ENCODE assay signal across 15 cellular contexts in genomic region chr1:201724039-201724759, GRCh38.
DNase-seq lines count a peak whose midpoint lies in the region; ATAC-seq and TF ChIP-seq lines count a peak whose summit lies in the region.
"Had no signal": no experiment of that assay in that cellular context is flagged by ENCODE, and none has a peak within 500 bp of the region (broad histone marks: within the 10 kb centered on the region; RNA-seq: fewer than 3 reads in every experiment).

No MANE protein-coding gene starts in this region.

- no peaks in the 10 kb centered on the region for H3K79me2 ChIP-seq in hepatocyte

- H3K27me3 ChIP-seq in hepatocyte (no peaks in the 10 kb centered on the region), sigmoid colon (no peaks in the 10 kb centered on the region), aorta (ENCODE audit: control insufficient read depth in 1 of 2, insufficient read depth in 2 of 2, low read length in 1 of 2) (no peaks in the 10 kb centered on the region)
- H3K27me3 ChIP-seq: left lung, MG63 had no signal

- no peaks in the 10 kb centered on the region for H3K9me2 ChIP-seq in hepatocyte (replicated peaks; ENCODE audit: insufficient read depth)

- DNase-seq in Right ventricle myocardium inferior (ENCODE audit: missing footprints) (no peak), cardiac septum (ENCODE audit: low spot score) (no peak), hepatocyte (ENCODE audit: low spot score) (no peak), sigmoid colon (no peak), aorta (no peak)
- DNase-seq in activated CD4-positive, alpha-beta T cell treated with anti-CD3 and anti-CD28 coated beads, Interleukin-2, amount 10 ng/mL, durations not matched to agents 24 days and 14 days: no peak
- no peak for DNase-seq in effector CD4-positive, alpha-beta T cell
- DNase-seq: 8988T, GF-D8, left lung, MG63, T1000 had no signal

- H3K4me1 Mint-ChIP-seq in activated CD4-positive, alpha-beta T cell treated with anti-CD3 and anti-CD28 coated beads, Interleukin-2, amount 10 ng/mL, durations not matched to agents 24 days and 14 days: no peaks in the 10 kb centered on the region

- no peak overlapping the region for H3K4me3 Mint-ChIP-seq in activated CD4-positive, alpha-beta T cell treated with anti-CD3 and anti-CD28 coated beads, Interleukin-2, amount 10 ng/mL, durations not matched to agents 24 days and 14 days

- TF ChIP-seq EP300 in sigmoid colon (IDR thresholded peaks at IDR 0.05): no peak

- no peak for TF ChIP-seq CTCF in hepatocyte (IDR thresholded peaks at IDR 0.05; ENCODE audit: poor library complexity)
- no peak for TF ChIP-seq CTCF in sigmoid colon (IDR thresholded peaks at IDR 0.05)

- WGBS in hepatocyte (ENCODE audit: low lambda C conversion rate, missing lambda C conversion rate): 62% methylated on average over 8 of the region's 9 CpGs
- 64 to 70% methylated on average over 9 of the region's 9 CpGs for WGBS in sigmoid colon, 2 donors
- 12 to 16% methylated on average over 9 of the region's 9 CpGs for WGBS in aorta, 2 donors

- H3K4me2 ChIP-seq in hepatocyte: peak overlapping the region; percentile 6

- H3K9me3 ChIP-seq in hepatocyte (ENCODE audit: low read depth): no peaks in the 10 kb centered on the region
- H3K9me3 ChIP-seq in sigmoid colon: no peaks in the 10 kb centered on the region
- no peaks in the 10 kb centered on the region for H3K9me3 ChIP-seq in aorta (ENCODE audit: control insufficient read depth, low read length)
- H3K9me3 ChIP-seq: left lung, MG63 had no signal

- ATAC-seq in Right ventricle myocardium inferior (peak; percentile 71), aorta (ENCODE audit: low FRiP score) (no peak), GM19023 (IDR thresholded peaks at IDR 0.05; ENCODE audit: unreplicated experiment) (no peak)
- ATAC-seq: HCT116 had no signal

- H3K27me3 Mint-ChIP-seq in activated CD4-positive, alpha-beta T cell treated with anti-CD3 and anti-CD28 coated beads, Interleukin-2, amount 10 ng/mL, durations not matched to agents 24 days and 14 days: peaks cover 8% of the 10 kb centered on the region

- H2AFZ ChIP-seq in hepatocyte: no peak overlapping the region

- no peaks in the 10 kb centered on the region for H3K9me3 Mint-ChIP-seq in activated CD4-positive, alpha-beta T cell treated with anti-CD3 and anti-CD28 coated beads, Interleukin-2, amount 10 ng/mL, durations not matched to agents 24 days and 14 days
- H3K9me3 Mint-ChIP-seq: activated T-helper 2 cell treated with anti-CD3 and anti-CD28 coated beads, Interferon-gamma antibody, Interleukin-2, Interleukin-4, amounts not matched to agents 10 μg/mL and 5 μg/mL and 100 μg/mL, durations not matched to agents 14 hours and 24 hours and 36 hours had no signal

- H3K27ac ChIP-seq in hepatocyte (peak overlapping the region; percentile 70), sigmoid colon (peak overlapping the region; percentile 52 to 86 (median 69)), aorta (ENCODE audit: low read depth in 1 of 2, low read length in 2 of 2) (peak overlapping the region; percentile 6 to 75)

- no peaks in the 10 kb centered on the region for H3K36me3 Mint-ChIP-seq in activated CD4-positive, alpha-beta T cell treated with anti-CD3 and anti-CD28 coated beads, Interleukin-2, amount 10 ng/mL, durations not matched to agents 24 days and 14 days (ENCODE audit: low read depth)

- no peak for TF ChIP-seq POLR2A in sigmoid colon (IDR thresholded peaks at IDR 0.05)

- H4K20me1 ChIP-seq in hepatocyte (ENCODE audit: insufficient read depth, poor library complexity, severe bottlenecking): no peaks in the 10 kb centered on the region

- no peak overlapping the region for H3K4me3 ChIP-seq in hepatocyte
- H3K4me3 ChIP-seq in sigmoid colon: no peak overlapping the region
- H3K4me3 ChIP-seq in aorta (ENCODE audit: low read length in 2 of 2): no peak overlapping the region
- H3K4me3 ChIP-seq: left lung, MG63 had no signal

- H3K27ac Mint-ChIP-seq in activated CD4-positive, alpha-beta T cell treated with anti-CD3 and anti-CD28 coated beads, Interleukin-2, amount 10 ng/mL, durations not matched to agents 24 days and 14 days: no peak overlapping the region
- H3K27ac Mint-ChIP-seq: activated T-helper 2 cell treated with anti-CD3 and anti-CD28 coated beads, Interferon-gamma antibody, Interleukin-2, Interleukin-4, amounts not matched to agents 10 μg/mL and 5 μg/mL and 100 μg/mL, durations not matched to agents 14 hours and 24 hours and 36 hours had no signal

- intact Hi-C loops in Right ventricle myocardium inferior (cut with DNase I) (no loop called here), cardiac septum (cut with DNase I) (no loop called here), sigmoid colon (cut with DNase I) (no loop called here), aorta (cut with DNase I) (no loop called here)
- intact Hi-C loops in activated CD4-positive, alpha-beta T cell treated with anti-CD3 and anti-CD28 coated beads, Interleukin-2, amount 10 ng/mL, durations not matched to agents 24 days and 14 days (cut with micrococcal nuclease): no loop called here

- no peaks in the 10 kb centered on the region for H3K36me3 ChIP-seq in hepatocyte (replicated peaks; ENCODE audit: insufficient read depth, low read depth)
- H3K36me3 ChIP-seq in sigmoid colon: no peaks in the 10 kb centered on the region
- no peaks in the 10 kb centered on the region for H3K36me3 ChIP-seq in aorta (ENCODE audit: control insufficient read depth in 1 of 2, insufficient read depth in 2 of 2, low read length in 1 of 2)
- H3K36me3 ChIP-seq: left lung had no signal

- peaks cover 47% of the 10 kb centered on the region for H3K4me1 ChIP-seq in hepatocyte (ENCODE audit: insufficient read depth)
- H3K4me1 ChIP-seq in sigmoid colon: peaks cover 0 to 68% (median 54%) of the 10 kb centered on the region in 4 donors
- peaks cover 2 to 5% of the 10 kb centered on the region in 2 donors for H3K4me1 ChIP-seq in aorta (ENCODE audit: control insufficient read depth in 1 of 2, insufficient read depth in 2 of 2, low read length in 2 of 2)
